In the genomic region with DNA sequence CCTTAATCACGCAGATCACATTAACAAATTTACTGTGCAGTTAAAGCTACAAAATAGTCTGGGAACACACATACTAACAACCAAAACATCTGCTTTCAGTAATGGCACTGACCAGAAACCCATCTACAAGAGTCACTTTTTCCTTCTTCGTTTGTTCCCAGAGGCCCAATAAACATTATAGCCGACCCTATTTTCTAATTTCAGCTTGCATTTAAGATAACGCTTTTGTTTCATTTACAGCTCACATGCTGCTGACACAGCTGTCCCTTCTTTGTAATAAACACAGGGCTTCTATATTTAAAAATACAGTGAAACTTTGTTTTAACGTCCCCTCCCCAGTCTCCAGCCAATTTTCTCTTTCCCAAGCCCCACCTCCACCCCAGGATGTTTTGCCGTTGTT, we compare ENCODE assay signal across 8 cellular contexts. TPM values are rescaled to one million over a fixed set of nuclear protein-coding genes. Genes with fewer than 3 reads are reported as not detected.
DNase-seq lines count a peak whose midpoint lies in the region; ATAC-seq and TF ChIP-seq lines count a peak whose summit lies in the region.

No MANE protein-coding gene starts in this region.

- TF ChIP-seq CTCF in GM12864 (IDR thresholded peaks at IDR 0.05; ENCODE audit: low read depth, low read length, missing control alignments), result no peak
- TF ChIP-seq CTCF in natural killer cell (IDR thresholded peaks at IDR 0.05), result no peak

- H3K4me1 Mint-ChIP-seq in natural killer cell, result peaks cover 25 to 65% of the 10 kb centered on the region in 2 donors

- peak overlapping the region; percentile 97 for H3K4me3 Mint-ChIP-seq in natural killer cell

- H3K27me3 Mint-ChIP-seq in natural killer cell (ENCODE audit: low read depth in 2 of 2), result no peaks in the 10 kb centered on the region

- no peaks in the 10 kb centered on the region for H3K9me3 Mint-ChIP-seq in natural killer cell

- no peak for DNase-seq in GM12864 (ENCODE audit: low read depth)
- DNase-seq in NCI-H82 treated with DMSO at 0.1 percent for 48 hours (lab: John Stamatoyannopoulos, UW; ENCODE audit: unreplicated experiment), result peak; percentile 45
- DNase-seq in dermis blood vessel endothelial cell, result peak; percentile 38
- DNase-seq in natural killer cell, result no peak
- DNase-seq in SHP77 (lab: John Stamatoyannopoulos, UW), result no peak
- DNase-seq in effector CD4-positive, alpha-beta T cell, result no peak
- no peak for DNase-seq in COR-L47 (lab: John Stamatoyannopoulos, UW)

- peak overlapping the region; percentile 68 for H3K4me3 ChIP-seq in GM12864 (ENCODE audit: low read depth, low read length)

- H3K36me3 Mint-ChIP-seq in natural killer cell, result no peaks in the 10 kb centered on the region

- intact Hi-C loops in natural killer cell (cut with micrococcal nuclease), result no loop called here

- peak overlapping the region; percentile 95 to 100 for H3K27ac Mint-ChIP-seq in natural killer cell

- no peak for ATAC-seq in natural killer cell
- no peak for ATAC-seq in HG02623 (IDR thresholded peaks at IDR 0.05; ENCODE audit: unreplicated experiment)

RNA-seq across cellular contexts. Expression of gene WBP4, which starts 1.8 kb away (rescaled TPM):
- 9.1 and 9.5 TPM in 2 replicates for total RNA-seq in dermis blood vessel endothelial cell
- 1 to 10 TPM; 4.2 to 6.8 (median 5.1) TPM for total RNA-seq in natural killer cell

RNA-seq across cellular contexts. Expression of gene ELF1, which starts 40.4 kb away (rescaled TPM):
- total RNA-seq in dermis blood vessel endothelial cell (95.5 and 124 TPM in 2 replicates), natural killer cell (100 to 1,000 TPM; 174 to 216 (median 193) TPM)

Comparison
In these comparisons a context has a peak if more than half of its experiments do, and no peak if none do; other contexts are left out.
1. DNase-seq: peak in NCI-H82 treated with DMSO at 0.1 percent for 48 hours (single experiment) and dermis blood vessel endothelial cell (single experiment); none in GM12864 (single experiment), natural killer cell (single experiment), SHP77 (0 of 2), effector CD4-positive, alpha-beta T cell (single experiment) and COR-L47 (single experiment).